Comparison of ENCODE assay signal across 8 cellular contexts in genomic region chr10:3887885-3888476, GRCh38.
A peak's percentile ranks its signal among the peaks of the same experiment; 100 is the strongest.
DNase-seq lines count a peak whose midpoint lies in the region; ATAC-seq and TF ChIP-seq lines count a peak whose summit lies in the region.

No MANE protein-coding gene starts in this region.

- peak; percentile 69 for DNase-seq in effector CD4-positive, alpha-beta T cell
- DNase-seq in naive thymus-derived CD8-positive, alpha-beta T cell: peak in 1 of 10 donors; percentile 28
- no peak for DNase-seq in upper lobe of right lung
- DNase-seq in NCI-H526 (lab: John Stamatoyannopoulos, UW): no peak
- no peak for DNase-seq in epidermal melanocyte (ENCODE audit: insufficient read length, low spot score)

- no peaks in the 10 kb centered on the region for H3K9me3 Mint-ChIP-seq in naive thymus-derived CD8-positive, alpha-beta T cell

- peak overlapping the region in 2 of 10 donors; percentile 11 to 60 for H3K4me3 Mint-ChIP-seq in naive thymus-derived CD8-positive, alpha-beta T cell

- POLR2A ChIA-PET in naive thymus-derived CD8-positive, alpha-beta T cell (lab: Charles Lee): no interaction called here

- ATAC-seq in GM18873 (IDR thresholded peaks at IDR 0.05; ENCODE audit: low FRiP score, unreplicated experiment) (peak; percentile 62), HG03095 (IDR thresholded peaks at IDR 0.05; ENCODE audit: unreplicated experiment) (peak; percentile 72), upper lobe of right lung (peak; percentile 73)
- ATAC-seq in naive thymus-derived CD8-positive, alpha-beta T cell: peak; percentile 6 to 55

- H3K27me3 ChIP-seq in upper lobe of right lung: no peaks in the 10 kb centered on the region

- TF ChIP-seq CTCF in VCaP (conservative IDR thresholded peaks at IDR 0.05) (no peak), upper lobe of right lung (IDR thresholded peaks at IDR 0.05) (no peak)

- intact Hi-C loops in upper lobe of right lung (cut with DNase I): no loop called here

- H3K4me3 ChIP-seq in upper lobe of right lung: no peak overlapping the region

- peaks cover 18% of the 10 kb centered on the region for H3K4me1 ChIP-seq in upper lobe of right lung

- H3K27me3 Mint-ChIP-seq in naive thymus-derived CD8-positive, alpha-beta T cell: peaks cover 0 to 5% (median 0%) of the 10 kb centered on the region in 5 donors

- H3K36me3 Mint-ChIP-seq in naive thymus-derived CD8-positive, alpha-beta T cell: no peaks in the 10 kb centered on the region

- peaks cover 6 to 29% (median 13%) of the 10 kb centered on the region in 4 donors for H3K4me1 Mint-ChIP-seq in naive thymus-derived CD8-positive, alpha-beta T cell

- H3K27ac ChIP-seq in VCaP (peak overlapping the region; percentile 73), upper lobe of right lung (peak overlapping the region; percentile 67)

- H3K9me3 ChIP-seq in upper lobe of right lung: no peaks in the 10 kb centered on the region

- H3K36me3 ChIP-seq in upper lobe of right lung: no peaks in the 10 kb centered on the region

- H3K27ac Mint-ChIP-seq in naive thymus-derived CD8-positive, alpha-beta T cell: peak overlapping the region in 4 of 10 donors; percentile 2 to 89 (median 85)
